Comparison of ENCODE assay signal across 21 cellular contexts in the genomic region with DNA sequence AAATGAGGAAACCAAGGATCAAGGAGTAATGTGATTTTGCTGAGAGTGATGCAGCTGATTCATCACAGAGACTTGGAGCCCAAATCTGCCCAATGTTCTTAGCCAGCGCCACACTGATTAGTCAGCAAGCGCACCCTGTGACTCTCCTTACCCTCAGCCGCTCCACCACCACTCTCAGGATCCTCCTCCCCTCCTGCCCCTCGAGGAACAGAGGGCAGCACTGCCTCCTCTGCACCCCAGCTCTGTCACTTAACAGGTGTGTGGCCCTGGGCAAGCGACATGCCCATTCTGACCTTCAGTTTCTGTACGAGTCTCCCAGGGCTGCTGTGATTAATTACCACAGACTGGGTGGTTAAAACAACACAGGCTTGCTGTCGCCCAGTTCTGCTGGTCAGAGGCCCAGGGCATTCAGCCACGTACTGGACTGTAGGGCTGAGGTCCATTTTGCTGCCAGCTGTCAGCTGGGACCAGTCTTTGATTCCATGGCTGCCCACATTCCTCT. TPM values are rescaled to one million over a fixed set of nuclear protein-coding genes. Genes with fewer than 3 reads are reported as not detected.
DNase-seq lines count a peak whose midpoint lies in the region; ATAC-seq, FAIRE-seq and TF ChIP-seq lines count a peak whose summit lies in the region.
"Had no signal": no experiment of that assay in that cellular context is flagged by ENCODE, and none has a peak within 500 bp of the region (broad histone marks: within the 10 kb centered on the region; RNA-seq: fewer than 3 reads in every experiment).

No MANE protein-coding gene starts in this region.

- peak overlapping the region; percentile 49 for H2AFZ ChIP-seq in astrocyte (ENCODE audit: low read depth, low read length)

- H3K79me2 ChIP-seq in astrocyte (ENCODE audit: insufficient read depth, low read length), result no peaks in the 10 kb centered on the region

- peak overlapping the region; percentile 19 for H3K9ac ChIP-seq in astrocyte (ENCODE audit: low read length)

- H3K4me1 ChIP-seq in astrocyte (ENCODE audit: insufficient read depth, low read length) (peaks cover 34% of the 10 kb centered on the region), tibial artery (peaks cover 0 to 19% (median 7%) of the 10 kb centered on the region in 4 donors)
- H3K4me1 ChIP-seq: Caco-2 had no signal

- ATAC-seq in HG02798 (IDR thresholded peaks at IDR 0.05; ENCODE audit: poor library complexity, unreplicated experiment), result no peak
- no peak for ATAC-seq in natural killer cell
- ATAC-seq: GM23338, PC-3 had no signal

- H3K4me3 Mint-ChIP-seq in activated CD4-positive, alpha-beta T cell treated with anti-CD3 and anti-CD28 coated beads, Interleukin-2, amount 10 ng/mL, durations not matched to agents 7 days and 5 days, result no peak overlapping the region
- H3K4me3 Mint-ChIP-seq in astrocyte (ENCODE audit: unreplicated experiment) (no peak overlapping the region), natural killer cell (no peak overlapping the region)
- H3K4me3 Mint-ChIP-seq: GM23338 had no signal

- no peaks in the 10 kb centered on the region for H3K36me3 ChIP-seq in astrocyte (ENCODE audit: insufficient read depth, low read length)
- no peaks in the 10 kb centered on the region for H3K36me3 ChIP-seq in tibial artery

- H3K9me3 ChIP-seq in astrocyte (ENCODE audit: insufficient read depth, low read depth, low read length), result peaks cover 4% of the 10 kb centered on the region
- peaks cover 0 to 5% (median 3%) of the 10 kb centered on the region in 3 donors for H3K9me3 ChIP-seq in tibial artery
- H3K9me3 ChIP-seq: Caco-2 had no signal

- H3K27ac ChIP-seq in astrocyte (ENCODE audit: low read depth, low read length) (peak overlapping the region; percentile 64), tibial artery (peak overlapping the region; percentile 10 to 22)

- DNase-seq in activated CD4-positive, alpha-beta T cell treated with anti-CD3 and anti-CD28 coated beads, Interleukin-2, amount 10 ng/mL, durations not matched to agents 7 days and 5 days, result no peak
- no peak for DNase-seq in activated CD4-positive, alpha-beta T cell treated with anti-CD3 and anti-CD28 coated beads, Interleukin-2, amount 50 U/mL, for 4 hours
- DNase-seq in astrocyte (ENCODE audit: low read depth) (peak; percentile 90), foreskin fibroblast (peak; percentile 13 to 36), tibial artery (no peak), natural killer cell (no peak)
- DNase-seq in stimulated activated CD4-positive, alpha-beta T cell treated with anti-CD3 and anti-CD28 coated beads, Interleukin-1b, Interleukin-23, amount 100 ng/mL, for 48 hours, result no peak
- DNase-seq: 8988T; activated CD4-positive, alpha-beta T cell treated with anti-CD3 and anti-CD28 coated beads for 4 hours; Caco-2; effector memory CD4-positive, alpha-beta T cell; head of caudate nucleus; KG1; NCI-H1694; NCI-H524; PC-3; retina; stimulated activated CD4-positive, alpha-beta T cell treated with anti-CD3 and anti-CD28 coated beads, Interleukin-4, amount 100 ng/mL, for 1 hour; T-helper 2 cell had no signal

- H3K9me3 Mint-ChIP-seq in activated CD4-positive, alpha-beta T cell treated with anti-CD3 and anti-CD28 coated beads, Interleukin-2, amount 10 ng/mL, durations not matched to agents 7 days and 5 days, result peaks cover 2% of the 10 kb centered on the region
- peaks cover 12% of the 10 kb centered on the region for H3K9me3 Mint-ChIP-seq in astrocyte (ENCODE audit: unreplicated experiment)
- H3K9me3 Mint-ChIP-seq in natural killer cell, result no peaks in the 10 kb centered on the region

- H3K27me3 ChIP-seq in astrocyte (ENCODE audit: insufficient read depth, low read length), result no peaks in the 10 kb centered on the region
- H3K27me3 ChIP-seq in tibial artery, result no peaks in the 10 kb centered on the region

- intact Hi-C loops in tibial artery (cut with DNase I; ENCODE audit: low total_unique reads) (no loop called here), natural killer cell (cut with micrococcal nuclease) (no loop called here)

- H3K4me2 ChIP-seq in astrocyte (ENCODE audit: low read length), result peak overlapping the region; percentile 64
- H3K4me2 ChIP-seq: GM23338 had no signal

- H3K27me3 Mint-ChIP-seq in activated CD4-positive, alpha-beta T cell treated with anti-CD3 and anti-CD28 coated beads, Interleukin-2, amount 10 ng/mL, durations not matched to agents 7 days and 5 days, result peaks cover 21% of the 10 kb centered on the region
- H3K27me3 Mint-ChIP-seq in astrocyte (ENCODE audit: low read depth, unreplicated experiment) (peaks cover 2% of the 10 kb centered on the region), natural killer cell (ENCODE audit: low read depth in 2 of 2) (peaks cover 21 to 29% of the 10 kb centered on the region in 2 donors)

- FAIRE-seq in astrocyte (lab: Jason Lieb, UNC), result peak; percentile 84

- H3K27ac Mint-ChIP-seq in activated CD4-positive, alpha-beta T cell treated with anti-CD3 and anti-CD28 coated beads, Interleukin-2, amount 10 ng/mL, durations not matched to agents 7 days and 5 days, result peak overlapping the region; percentile 33
- H3K27ac Mint-ChIP-seq in astrocyte (ENCODE audit: unreplicated experiment), result peak overlapping the region; percentile 19
- no peak overlapping the region for H3K27ac Mint-ChIP-seq in natural killer cell
- H3K27ac Mint-ChIP-seq: GM23338 had no signal

- H3K4me1 Mint-ChIP-seq in activated CD4-positive, alpha-beta T cell treated with anti-CD3 and anti-CD28 coated beads, Interleukin-2, amount 10 ng/mL, durations not matched to agents 7 days and 5 days, result no peaks in the 10 kb centered on the region
- H3K4me1 Mint-ChIP-seq in astrocyte (ENCODE audit: low read depth, unreplicated experiment) (peaks cover 16% of the 10 kb centered on the region), natural killer cell (no peaks in the 10 kb centered on the region)

- H3K4me3 ChIP-seq in astrocyte (ENCODE audit: insufficient read depth, low read depth, low read length) (no peak overlapping the region), foreskin fibroblast (ENCODE audit: low read depth in 1 of 2, low read length in 2 of 2) (no peak overlapping the region), tibial artery (no peak overlapping the region)
- H3K4me3 ChIP-seq: GM23338 had no signal

- no peaks in the 10 kb centered on the region for H4K20me1 ChIP-seq in astrocyte (ENCODE audit: insufficient read depth, low read length)

- POLR2A ChIA-PET in activated CD4-positive, alpha-beta T cell treated with anti-CD3 and anti-CD28 coated beads, Interleukin-2, amount 10 ng/mL, durations not matched to agents 7 days and 5 days (lab: Charles Lee), result no interaction called here

- TF ChIP-seq CTCF in astrocyte (IDR thresholded peaks at IDR 0.05; ENCODE audit: insufficient read depth, low read depth, low read length) (no peak), foreskin fibroblast (IDR thresholded peaks at IDR 0.05; ENCODE audit: low read depth, low read length) (no peak), tibial artery (IDR thresholded peaks at IDR 0.05) (no peak), natural killer cell (IDR thresholded peaks at IDR 0.05) (no peak)

- CTCF ChIA-PET in activated CD4-positive, alpha-beta T cell treated with anti-CD3 and anti-CD28 coated beads, Interleukin-2, amount 10 ng/mL, durations not matched to agents 7 days and 5 days (lab: Charles Lee), result interaction anchor here (1.1 kb wide), 1 partner anchor 88 kb away, joined by 3 read pairs; no protein-coding TSS in a partner anchor

- no peaks in the 10 kb centered on the region for H3K36me3 Mint-ChIP-seq in activated CD4-positive, alpha-beta T cell treated with anti-CD3 and anti-CD28 coated beads, Interleukin-2, amount 10 ng/mL, durations not matched to agents 7 days and 5 days (ENCODE audit: low read depth)
- peaks cover 1% of the 10 kb centered on the region for H3K36me3 Mint-ChIP-seq in astrocyte (ENCODE audit: low read depth, unreplicated experiment)
- H3K36me3 Mint-ChIP-seq in natural killer cell, result no peaks in the 10 kb centered on the region

RNA-seq across cellular contexts. Expression of a gene that starts 36.1 kb away (rescaled TPM):
- total RNA-seq in activated CD4-positive, alpha-beta T cell treated with anti-CD3 and anti-CD28 coated beads, Interleukin-2, amount 10 ng/mL, durations not matched to agents 7 days and 5 days, result under 1 TPM; 0.25 to 0.27 TPM
- total RNA-seq in astrocyte (2.1 and 2.4 TPM in 2 replicates), natural killer cell (not detected)
- total RNA-seq: GM23338 had no signal

Comparison
In these comparisons a context has a peak if more than half of its experiments do, and no peak if none do; other contexts are left out.
1. DNase-seq: peak in astrocyte (single experiment) and foreskin fibroblast (2 of 2); none in activated CD4-positive, alpha-beta T cell treated with anti-CD3 and anti-CD28 coated beads, Interleukin-2, amount 10 ng/mL, durations not matched to agents 7 days and 5 days (single experiment), activated CD4-positive, alpha-beta T cell treated with anti-CD3 and anti-CD28 coated beads, Interleukin-2, amount 50 U/mL, for 4 hours (0 of 2), tibial artery (0 of 2), stimulated activated CD4-positive, alpha-beta T cell treated with anti-CD3 and anti-CD28 coated beads, Interleukin-1b, Interleukin-23, amount 100 ng/mL, for 48 hours (single experiment) and natural killer cell (single experiment).
2. H3K27ac Mint-ChIP-seq: peak in activated CD4-positive, alpha-beta T cell treated with anti-CD3 and anti-CD28 coated beads, Interleukin-2, amount 10 ng/mL, durations not matched to agents 7 days and 5 days (single experiment) and astrocyte (single experiment); none in natural killer cell (0 of 2).